In the genomic region with DNA sequence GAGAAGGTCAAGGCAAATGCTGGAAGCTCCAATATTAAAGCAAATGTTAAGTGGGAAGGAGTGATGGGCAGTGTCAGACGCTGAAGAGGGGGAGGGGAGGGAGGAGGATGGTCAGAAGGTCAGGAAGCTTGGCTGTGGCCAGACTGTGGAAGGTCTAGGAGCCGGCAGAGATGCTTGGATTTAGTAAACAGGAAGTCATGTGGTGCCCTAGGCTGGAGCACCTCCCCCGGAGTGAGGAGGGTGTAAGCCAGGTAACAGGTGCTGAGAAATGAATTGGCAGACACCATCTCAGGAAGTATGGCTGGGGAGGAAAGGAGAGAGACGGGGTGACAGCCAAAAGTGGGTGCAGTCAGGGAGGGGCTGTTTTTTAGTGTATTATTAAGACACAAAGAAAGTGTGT, we compare ENCODE assay signal across 18 cellular contexts. TPM values are rescaled to one million over a fixed set of nuclear protein-coding genes. Genes with fewer than 3 reads are reported as not detected.
DNase-seq lines count a peak whose midpoint lies in the region; ATAC-seq, FAIRE-seq and TF ChIP-seq lines count a peak whose summit lies in the region.
"Had no signal": no experiment of that assay in that cellular context is flagged by ENCODE, and none has a peak within 500 bp of the region (broad histone marks: within the 10 kb centered on the region; RNA-seq: fewer than 3 reads in every experiment).

No MANE protein-coding gene starts in this region.

- no peaks in the 10 kb centered on the region for H3K27me3 ChIP-seq in H1 (replicated peaks in 1 of 4; ENCODE audit: control insufficient read depth in 3 of 4, extremely low read depth in 1 of 4, insufficient read depth in 3 of 4, low read length in 3 of 4)
- peaks cover 20% of the 10 kb centered on the region for H3K27me3 ChIP-seq in MM.1S (replicated peaks; ENCODE audit: insufficient read depth, low read length)
- H3K27me3 ChIP-seq: MG63 had no signal

- no peak overlapping the region for H4K8ac ChIP-seq in H1 (ENCODE audit: extremely low read depth, insufficient read depth, low read length)

- H3K4me1 ChIP-seq in H1 (replicated peaks in 1 of 4; ENCODE audit: control insufficient read depth in 3 of 4, insufficient read depth in 4 of 4, low read length in 3 of 4): peaks cover 9 to 16% (median 15%) of the 10 kb centered on the region in 4 experiments
- H3K4me1 ChIP-seq in MM.1S (ENCODE audit: low read length): no peaks in the 10 kb centered on the region

- no peak for ATAC-seq in HG03354 (IDR thresholded peaks at IDR 0.05; ENCODE audit: poor library complexity, severe bottlenecking, unreplicated experiment)

- POLR2A ChIA-PET in H1 (lab: Charles Lee; ENCODE audit: partially characterized antibody): interaction anchor here (0.6 kb wide), 1 partner anchor 13 kb away, joined by 3 read pairs; no protein-coding TSS in a partner anchor

- H3K18ac ChIP-seq in H1 (ENCODE audit: extremely low read depth, low read length): no peak overlapping the region

- TF ChIP-seq RAD21 in H1 (IDR thresholded peaks at IDR 0.05 in 1 of 2, conservative IDR thresholded peaks at IDR 0.05 in 1 of 2; ENCODE audit: low read depth in 2 of 2, low read length in 2 of 2): no peak

- H3K4me3 ChIP-seq in H1 (ENCODE audit: extremely low read depth in 1 of 4, insufficient read depth in 2 of 4, low read depth in 3 of 4, low read length in 4 of 4) (no peak overlapping the region), MM.1S (ENCODE audit: low read length) (no peak overlapping the region)
- H3K4me3 ChIP-seq: MG63, PC-9 had no signal

- no peak overlapping the region for H4K91ac ChIP-seq in H1 (replicated peaks; ENCODE audit: insufficient read length, low read length)

- H3K9ac ChIP-seq in H1 (replicated peaks in 1 of 4; ENCODE audit: extremely low read depth in 1 of 4, low read depth in 3 of 4, low read length in 3 of 4): no peak overlapping the region
- no peak overlapping the region for H3K9ac ChIP-seq in MM.1S (ENCODE audit: low read length)

- 0 out of 2 replicates have a peak overlapping the region, but pooled peaks have one; percentile 82 for H2BK5ac ChIP-seq in H1 (ENCODE audit: low read depth, low read length)

- H2BK15ac ChIP-seq in H1 (ENCODE audit: low read length): no peak overlapping the region; the same call in 1 of the 2 replicates

- H2BK12ac ChIP-seq in H1 (ENCODE audit: low read depth, low read length): no peak overlapping the region

- H3K14ac ChIP-seq in H1 (ENCODE audit: insufficient read length): no peak overlapping the region

- H3K23me2 ChIP-seq in H1 (ENCODE audit: low read depth, low read length): no peaks in the 10 kb centered on the region

- no peak for FAIRE-seq in H1 (lab: Jason Lieb, UNC)
- FAIRE-seq: GM12891 had no signal

- no peak for TF ChIP-seq CTCF in H1 (IDR thresholded peaks at IDR 0.05; ENCODE audit: control extremely low read depth in 1 of 3, insufficient read depth in 1 of 3, low read depth in 1 of 3, low read length in 3 of 3)
- TF ChIP-seq CTCF in MM.1S (IDR thresholded peaks at IDR 0.05; ENCODE audit: low read length): no peak

- H3F3A ChIP-seq in MM.1S (ENCODE audit: insufficient read depth, low read length): no peaks in the 10 kb centered on the region

- H3K36me3 ChIP-seq in H1 (ENCODE audit: control insufficient read depth in 2 of 4, insufficient read depth in 4 of 4, low read length in 3 of 4): peaks cover 0 to 10% (median 2%) of the 10 kb centered on the region in 4 experiments; a peak in 3 of 8 replicates
- H3K36me3 ChIP-seq in MM.1S (replicated peaks; ENCODE audit: insufficient read depth, low read length): no peaks in the 10 kb centered on the region
- H3K36me3 ChIP-seq: MG63 had no signal

- CTCF ChIA-PET in H1 (lab: Charles Lee; ENCODE audit: partially characterized antibody): interaction anchor here (0.6 to 1.2 kb wide), 3 partner anchors 11 to 253 kb away, joined by 3 to 5 read pairs (median 4); no protein-coding TSS in a partner anchor

- H3K9me3 ChIP-seq in H1 (ENCODE audit: insufficient read depth in 2 of 2, low read depth in 1 of 2, low read length in 1 of 2) (no peaks in the 10 kb centered on the region), MM.1S (replicated peaks; ENCODE audit: insufficient read depth, low read length) (no peaks in the 10 kb centered on the region)
- H3K9me3 ChIP-seq: MG63 had no signal

- no peak overlapping the region for H2BK20ac ChIP-seq in H1 (ENCODE audit: low read length)

- no peak overlapping the region for H3K23ac ChIP-seq in H1 (ENCODE audit: insufficient read length)

- H4K5ac ChIP-seq in H1 (ENCODE audit: insufficient read length, low read depth, low read length): no peak overlapping the region

- peak overlapping the region; percentile 54; the same call in 1 of the 2 replicates for H2AK5ac ChIP-seq in H1 (ENCODE audit: low read depth, low read length)

- peaks cover 6% of the 10 kb centered on the region in 2 experiments for H4K20me1 ChIP-seq in H1 (replicated peaks in 1 of 2; ENCODE audit: control insufficient read depth in 1 of 2, insufficient read depth in 2 of 2, low read length in 2 of 2)
- H4K20me1 ChIP-seq in MM.1S (ENCODE audit: insufficient read depth, low read length): no peaks in the 10 kb centered on the region

- TF ChIP-seq EP300 in H1 (IDR thresholded peaks at IDR 0.05; ENCODE audit: borderline replicate concordance in 1 of 2, low read depth in 2 of 2, low read length in 2 of 2): no peak; a peak in 1 of 3 replicates

- H3K4me2 ChIP-seq in H1 (ENCODE audit: insufficient read depth in 1 of 2, low read depth in 2 of 2, low read length in 2 of 2): peak overlapping the region in 1 of 2 experiments; percentile 31; a peak in 1 of 4 replicates
- H3K4me2 ChIP-seq in MM.1S (ENCODE audit: low read depth, low read length): no peak overlapping the region
- H3K4me2 ChIP-seq: PC-9 had no signal

- no peak overlapping the region for H3K4ac ChIP-seq in H1 (replicated peaks; ENCODE audit: insufficient read length, low read depth, low read length)

- no peak overlapping the region for H2BK120ac ChIP-seq in H1 (replicated peaks; ENCODE audit: low read depth, low read length)

- peaks cover 0 to 26% of the 10 kb centered on the region in 2 experiments; a peak in 2 of 4 replicates for H3K79me2 ChIP-seq in H1 (ENCODE audit: control insufficient read depth in 1 of 2, insufficient read depth in 2 of 2, low read length in 2 of 2)
- no peaks in the 10 kb centered on the region for H3K79me2 ChIP-seq in MM.1S (ENCODE audit: low read length)

- H3K27ac ChIP-seq in H1 (ENCODE audit: low read depth, low read length) (no peak overlapping the region), MM.1S (ENCODE audit: low read length) (no peak overlapping the region)
- H3K27ac ChIP-seq: PC-9 had no signal

- H3K79me1 ChIP-seq in H1 (ENCODE audit: low read depth, low read length): peaks cover 6% of the 10 kb centered on the region; the same call in 1 of the 2 replicates

- DNase-seq in COR-L47 (lab: John Stamatoyannopoulos, UW) (peak; percentile 26), ELF-1 (ENCODE audit: low read depth, low spot score) (peak; percentile 7), NCI-H510A treated with DMSO at 0.1 percent for 48 hours (lab: John Stamatoyannopoulos, UW) (peak; percentile 97), H1 (ENCODE audit: low read depth in 1 of 2, low spot score in 2 of 2) (no peak), KG1 (lab: John Stamatoyannopoulos, UW) (no peak), MM.1S (no peak)
- DNase-seq: DMS79 treated with DMSO at 0.1 percent for 48 hours, GDM1, MG63, NCI-H1105, NCI-H187 treated with DMSO at 0.1 percent for 48 hours, NCI-H526 treated with DMSO at 0.1 percent for 48 hours, PC-9, SW 1271 had no signal

- no peak overlapping the region for H2AFZ ChIP-seq in H1 (ENCODE audit: low read length)
- no peak overlapping the region for H2AFZ ChIP-seq in MM.1S (ENCODE audit: low read length)
- H2AFZ ChIP-seq: PC-9 had no signal

- H3K9me2 ChIP-seq in MM.1S (replicated peaks; ENCODE audit: insufficient read depth, low read length): no peaks in the 10 kb centered on the region

- WGBS in H1 (ENCODE audit: extremely low coverage in 1 of 2, insufficient coverage in 1 of 2, insufficient read length in 1 of 2, insufficient replicate concordance in 2 of 2, low coverage in 1 of 2, low lambda C conversion rate in 2 of 2, missing lambda C conversion rate in 1 of 2), 2 experiments: 68% methylated on average over 4 of the region's 4 CpGs; no CpG with 5 or more reads in 1 of the 2 experiments

- TF ChIP-seq POLR2A in H1 (IDR thresholded peaks at IDR 0.05; ENCODE audit: control extremely low read depth in 1 of 2, low read depth in 2 of 2, low read length in 2 of 2): no peak

- no peak overlapping the region for H3K56ac ChIP-seq in H1 (replicated peaks; ENCODE audit: insufficient read length, low read depth, low read length)

TF ChIP-seq in H1, 55 proteins besides CTCF, POLR2A, EP300 and RAD21:
- TF ChIP-seq TCF12 (IDR thresholded peaks at IDR 0.05; ENCODE audit: low read depth, low read length): no peak
- TF ChIP-seq CHD1 (IDR thresholded peaks at IDR 0.05; ENCODE audit: low read depth, low read length): no peak
- no peak for TF ChIP-seq SP2 (IDR thresholded peaks at IDR 0.05; ENCODE audit: low read length)
- no peak for TF ChIP-seq TEAD4 (IDR thresholded peaks at IDR 0.05; ENCODE audit: low read depth, low read length)
TF ChIP-seq in H1: peak in this region for 0.

RNA-seq across cellular contexts. Expression of gene CSMD2, which starts 17.7 kb away (rescaled TPM):
- 14.6 and 14.7 TPM in 2 replicates for total RNA-seq in H1 (2021; fragmentation: NEBNext Ultra II Directional; extraction: Animal tissue kit (Norgen Biotek cat#: 25700))
- polyA plus RNA-seq in H1 (2011; rRNA removed): 7.0 and 12.1 TPM in 2 replicates
- 7.4 TPM for polyA plus RNA-seq in H1 (2011; cell fraction: cytosol; rRNA removed)
- polyA plus RNA-seq in H1 (2011; cell fraction: nucleus; rRNA removed): 40.0 TPM
- polyA plus RNA-seq in H1 (2012, experiment 1 of 2): 7.8 to 11.3 TPM (median 9.1 TPM) in 4 replicates
- 3.4 TPM for polyA plus RNA-seq in H1 (2012, experiment 2 of 2)
- polyA plus RNA-seq in H1 (2013, experiment 1 of 2): 8.0 TPM
- polyA plus RNA-seq in H1 (2013, experiment 2 of 2): 7.1 TPM
- polyA minus RNA-seq in H1 (2011; rRNA and poly(A)+ RNA removed): 21.6 and 24.8 TPM in 2 replicates
- polyA minus RNA-seq in H1 (2011; cell fraction: cytosol; rRNA and poly(A)+ RNA removed): 10.7 TPM
- polyA minus RNA-seq in H1 (2011; cell fraction: nucleus; rRNA and poly(A)+ RNA removed): 42.7 TPM
- total RNA-seq: H4, PC-9 had no signal

RNA-seq across cellular contexts. Expression of gene C1orf94, which starts 29.4 kb away (rescaled TPM):
- 4.8 and 5.8 TPM in 2 replicates for total RNA-seq in H1 (2021; fragmentation: NEBNext Ultra II Directional; extraction: Animal tissue kit (Norgen Biotek cat#: 25700))
- 12.5 and 14.3 TPM in 2 replicates for polyA plus RNA-seq in H1 (2011; rRNA removed)
- polyA plus RNA-seq in H1 (2011; cell fraction: cytosol; rRNA removed): 10.9 TPM
- 12.7 TPM for polyA plus RNA-seq in H1 (2011; cell fraction: nucleus; rRNA removed)
- 4.6 to 9.1 TPM (median 6.9 TPM) in 4 replicates for polyA plus RNA-seq in H1 (2012, experiment 1 of 2)
- polyA plus RNA-seq in H1 (2012, experiment 2 of 2): 4.6 TPM
- polyA plus RNA-seq in H1 (2013, experiment 1 of 2): 7.0 TPM
- polyA plus RNA-seq in H1 (2013, experiment 2 of 2): 7.3 TPM
- polyA minus RNA-seq in H1 (2011; rRNA and poly(A)+ RNA removed): 10.8 and 11.0 TPM in 2 replicates
- polyA minus RNA-seq in H1 (2011; cell fraction: cytosol; rRNA and poly(A)+ RNA removed): 4.3 TPM
- 10.1 TPM for polyA minus RNA-seq in H1 (2011; cell fraction: nucleus; rRNA and poly(A)+ RNA removed)
- total RNA-seq: H4, PC-9, SK-MEL-5 had no signal

Comparison
In these comparisons a context has a peak if more than half of its experiments do, and no peak if none do; other contexts are left out.
1. DNase-seq: peak in COR-L47 (single experiment), ELF-1 (single experiment) and NCI-H510A treated with DMSO at 0.1 percent for 48 hours (single experiment); none in H1 (0 of 2), KG1 (single experiment) and MM.1S (single experiment).